1 cellular context compared by ENCODE assay signal in genomic region chr15:100108846-100109245, GRCh38.
TF ChIP-seq lines count a peak whose summit lies in the region.

No MANE protein-coding gene starts in this region.

TF ChIP-seq in HepG2, 621 proteins besides CTCF, POLR2A, EP300 and RAD21:
- TF ChIP-seq RFX1 (IDR thresholded peaks at IDR 0.05) (no peak), ZNF704 (CRISPR knock-in tag; IDR thresholded peaks at IDR 0.05; ENCODE audit: borderline replicate concordance) (no peak), THAP8 (CRISPR knock-in tag; IDR thresholded peaks at IDR 0.05; ENCODE audit: borderline replicate concordance) (no peak), ZNF143 (CRISPR knock-in tag; IDR thresholded peaks at IDR 0.05) (no peak), GABPA (IDR thresholded peaks at IDR 0.05; ENCODE audit: low read depth, low read length) (no peak), GABPA (CRISPR knock-in tag; IDR thresholded peaks at IDR 0.05; ENCODE audit: low read depth) (no peak), BCL3 (CRISPR knock-in tag; IDR thresholded peaks at IDR 0.05) (no peak), ZBTB33 (CRISPR knock-in tag; IDR thresholded peaks at IDR 0.05) (no peak), ZNF672 (CRISPR knock-in tag; IDR thresholded peaks at IDR 0.05) (no peak)
